In genomic region chr16:67664871-67665270, GRCh38 we compare ENCODE assay signal across 24 cellular contexts. TPM values are rescaled to one million over a fixed set of nuclear protein-coding genes. Genes with fewer than 3 reads are reported as not detected.
DNase-seq lines count a peak whose midpoint lies in the region; TF ChIP-seq lines count a peak whose summit lies in the region.
"Had no signal": no experiment of that assay in that cellular context is flagged by ENCODE, and none has a peak within 500 bp of the region (broad histone marks: within the 10 kb centered on the region; RNA-seq: fewer than 3 reads in every experiment).

No MANE protein-coding gene starts in this region.

- H3K27me3 Mint-ChIP-seq in activated CD4-positive, alpha-beta memory T cell treated with anti-CD3 and anti-CD28 coated beads, Interleukin-2, amount 10 ng/mL, durations not matched to agents 7 days and 5 days, result no peaks in the 10 kb centered on the region
- no peaks in the 10 kb centered on the region for H3K27me3 Mint-ChIP-seq in activated CD4-positive, alpha-beta memory T cell treated with anti-CD3 and anti-CD28 coated beads for 36 hours
- peaks cover 4% of the 10 kb centered on the region for H3K27me3 Mint-ChIP-seq in H9 (ENCODE audit: low read depth)
- peaks cover 23% of the 10 kb centered on the region for H3K27me3 Mint-ChIP-seq in endothelial cell (ENCODE audit: unreplicated experiment)
- no peaks in the 10 kb centered on the region for H3K27me3 Mint-ChIP-seq in progenitor cell of endocrine pancreas

- no peak overlapping the region for H2BK120ac ChIP-seq in H9 (ENCODE audit: low read depth, low read length, poor library complexity, severe bottlenecking)

- no peak overlapping the region for H3K56ac ChIP-seq in H9 (ENCODE audit: insufficient read length, low read depth, low read length)

- H4K8ac ChIP-seq in H9 (replicated peaks; ENCODE audit: insufficient read length, low read depth, low read length), result no peak overlapping the region

- TF ChIP-seq CTCF in H9 (conservative IDR thresholded peaks at IDR 0.05) (no peak), endothelial cell (IDR thresholded peaks at IDR 0.05; ENCODE audit: unreplicated experiment) (no peak), progenitor cell of endocrine pancreas (IDR thresholded peaks at IDR 0.05; ENCODE audit: unreplicated experiment) (no peak)

- H4K91ac ChIP-seq in H9 (ENCODE audit: insufficient read length, low read depth, low read length), result no peak overlapping the region

- no peak overlapping the region for H2AFZ ChIP-seq in H9 (ENCODE audit: low read length)

- H3T11ph ChIP-seq in H9 (ENCODE audit: low read length), result no peak overlapping the region

- POLR2A ChIA-PET in activated CD4-positive, alpha-beta memory T cell treated with anti-CD3 and anti-CD28 coated beads, Interleukin-2, amount 10 ng/mL, durations not matched to agents 7 days and 5 days (lab: Charles Lee), result interaction anchor here (0.8 to 3.7 kb wide), 3 partner anchors 19 to 190 kb away, joined by 3 to 15 read pairs (median 12); partner anchors contain the start of genes CARMIL2 and CTCF
- POLR2A ChIA-PET in activated CD4-positive, alpha-beta memory T cell treated with anti-CD3 and anti-CD28 coated beads for 36 hours (lab: Charles Lee), result interaction anchor here (1.4 kb wide), 1 partner anchor 142 kb away, joined by 4 read pairs; the partner anchor contains the start of genes RANBP10 and TSNAXIP1

- H3K23me2 ChIP-seq in H9 (ENCODE audit: insufficient read length, low read depth, low read length, poor library complexity, severe bottlenecking), result peaks cover 11% of the 10 kb centered on the region

- H3K27ac Mint-ChIP-seq in activated CD4-positive, alpha-beta memory T cell treated with anti-CD3 and anti-CD28 coated beads, Interleukin-2, amount 10 ng/mL, durations not matched to agents 7 days and 5 days, result no peak overlapping the region
- no peak overlapping the region for H3K27ac Mint-ChIP-seq in activated CD4-positive, alpha-beta memory T cell treated with anti-CD3 and anti-CD28 coated beads for 36 hours
- no peak overlapping the region for H3K27ac Mint-ChIP-seq in H9
- H3K27ac Mint-ChIP-seq in endothelial cell (ENCODE audit: unreplicated experiment), result peak overlapping the region; percentile 64
- H3K27ac Mint-ChIP-seq in progenitor cell of endocrine pancreas, result no peak overlapping the region

- H4K5ac ChIP-seq in H9 (ENCODE audit: insufficient read length, low read depth, low read length), result no peak overlapping the region

- H3K27me3 ChIP-seq in H9 (ENCODE audit: insufficient read depth, low read length), result no peaks in the 10 kb centered on the region
- H3K27me3 ChIP-seq: gastroesophageal sphincter had no signal

- H3K79me1 ChIP-seq in H9 (ENCODE audit: insufficient read depth, low read depth, low read length, poor library complexity, severe bottlenecking), result no peaks in the 10 kb centered on the region

- CTCF ChIA-PET in activated CD4-positive, alpha-beta memory T cell treated with anti-CD3 and anti-CD28 coated beads, Interleukin-2, amount 10 ng/mL, durations not matched to agents 7 days and 5 days (lab: Charles Lee), result interaction anchor here (1.6 to 16.7 kb wide), 5 partner anchors 21 to 152 kb away, joined by 3 to 179 read pairs (median 8); partner anchors contain the start of gene CARMIL2
- CTCF ChIA-PET in activated CD4-positive, alpha-beta memory T cell treated with anti-CD3 and anti-CD28 coated beads for 36 hours (lab: Charles Lee), result interaction anchor here (0.8 to 7.8 kb wide), 8 partner anchors 13 to 152 kb away, joined by 3 to 91 read pairs (median 12); partner anchors contain the start of genes CARMIL2, CTCF and GFOD2

- H3K4me1 Mint-ChIP-seq in activated CD4-positive, alpha-beta memory T cell treated with anti-CD3 and anti-CD28 coated beads, Interleukin-2, amount 10 ng/mL, durations not matched to agents 7 days and 5 days, result peaks cover 35% of the 10 kb centered on the region
- peaks cover 24% of the 10 kb centered on the region for H3K4me1 Mint-ChIP-seq in activated CD4-positive, alpha-beta memory T cell treated with anti-CD3 and anti-CD28 coated beads for 36 hours (ENCODE audit: low read depth)
- H3K4me1 Mint-ChIP-seq in H9 (peaks cover 9 to 30% of the 10 kb centered on the region in 2 experiments; a peak in 3 of 4 replicates), endothelial cell (ENCODE audit: unreplicated experiment) (peaks cover 9% of the 10 kb centered on the region), progenitor cell of endocrine pancreas (ENCODE audit: low read depth) (peaks cover 8% of the 10 kb centered on the region)

- H3K4me3 Mint-ChIP-seq in activated CD4-positive, alpha-beta memory T cell treated with anti-CD3 and anti-CD28 coated beads, Interleukin-2, amount 10 ng/mL, durations not matched to agents 7 days and 5 days, result peak overlapping the region; percentile 4
- H3K4me3 Mint-ChIP-seq in activated CD4-positive, alpha-beta memory T cell treated with anti-CD3 and anti-CD28 coated beads for 36 hours, result no peak overlapping the region
- H3K4me3 Mint-ChIP-seq in H9 (peak overlapping the region; percentile 38 to 54; a peak in 3 of 5 replicates), endothelial cell (ENCODE audit: unreplicated experiment) (peak overlapping the region; percentile 77), progenitor cell of endocrine pancreas (ENCODE audit: low read depth) (peak overlapping the region; percentile 44)

- no peaks in the 10 kb centered on the region for H3K9me3 Mint-ChIP-seq in activated CD4-positive, alpha-beta memory T cell treated with anti-CD3 and anti-CD28 coated beads, Interleukin-2, amount 10 ng/mL, durations not matched to agents 7 days and 5 days
- no peaks in the 10 kb centered on the region for H3K9me3 Mint-ChIP-seq in activated CD4-positive, alpha-beta memory T cell treated with anti-CD3 and anti-CD28 coated beads for 36 hours
- H3K9me3 Mint-ChIP-seq in H9 (no peaks in the 10 kb centered on the region), endothelial cell (ENCODE audit: unreplicated experiment) (no peaks in the 10 kb centered on the region), progenitor cell of endocrine pancreas (ENCODE audit: low read depth) (no peaks in the 10 kb centered on the region)

- H3K9me3 ChIP-seq in H9 (ENCODE audit: control insufficient read depth, low read depth, low read length), result no peaks in the 10 kb centered on the region
- H3K9me3 ChIP-seq: A549, gastroesophageal sphincter had no signal

- H3K14ac ChIP-seq in H9 (ENCODE audit: insufficient read depth, low read length), result no peak overlapping the region

- no peaks in the 10 kb centered on the region for H3K4me1 ChIP-seq in H9 (ENCODE audit: insufficient read depth, low read length)

- H2AK5ac ChIP-seq in H9 (ENCODE audit: insufficient read length, low read length), result no peak overlapping the region

- H2BK20ac ChIP-seq in H9 (ENCODE audit: low read depth, low read length, poor library complexity, severe bottlenecking), result no peak overlapping the region

- H3K4me2 ChIP-seq in H9 (ENCODE audit: insufficient read depth, insufficient read length, low read length), result no peak overlapping the region

- intact Hi-C loops in activated CD4-positive, alpha-beta memory T cell treated with anti-CD3 and anti-CD28 coated beads for 36 hours (cut with micrococcal nuclease), result loop anchor here (5.0 to 10.0 kb wide), 5 partner anchors 118 to 1670 kb away; partner anchors contain the start of genes CENPT, COG8, FHOD1 and NIP7

- H3K27ac ChIP-seq in H9 (ENCODE audit: insufficient read length, low read depth, low read length), result no peak overlapping the region
- H3K27ac ChIP-seq: A549, coronary artery, KMS-11 had no signal

- no peak overlapping the region for H3K18ac ChIP-seq in H9 (ENCODE audit: insufficient read length, low read depth, low read length)

- H3K9ac ChIP-seq in H9 (ENCODE audit: extremely low read depth, insufficient read length, low read length), result no peak overlapping the region
- H3K9ac ChIP-seq: KMS-11 had no signal

- no peak overlapping the region for H2BK12ac ChIP-seq in H9 (ENCODE audit: insufficient read length, low read depth, low read length)

- no peaks in the 10 kb centered on the region for H3K36me3 Mint-ChIP-seq in activated CD4-positive, alpha-beta memory T cell treated with anti-CD3 and anti-CD28 coated beads, Interleukin-2, amount 10 ng/mL, durations not matched to agents 7 days and 5 days (ENCODE audit: low read depth)
- H3K36me3 Mint-ChIP-seq in activated CD4-positive, alpha-beta memory T cell treated with anti-CD3 and anti-CD28 coated beads for 36 hours, result peaks cover 7% of the 10 kb centered on the region
- H3K36me3 Mint-ChIP-seq in H9 (ENCODE audit: insufficient read depth in 1 of 3, low read depth in 3 of 3), result peaks cover 3 to 11% (median 8%) of the 10 kb centered on the region in 3 experiments; a peak in 5 of 7 replicates
- H3K36me3 Mint-ChIP-seq in endothelial cell (ENCODE audit: low read depth, unreplicated experiment), result peaks cover 11% of the 10 kb centered on the region
- H3K36me3 Mint-ChIP-seq in progenitor cell of endocrine pancreas (ENCODE audit: insufficient read depth), result peaks cover 4% of the 10 kb centered on the region

- no peak for DNase-seq in activated CD4-positive, alpha-beta memory T cell treated with anti-CD3 and anti-CD28 coated beads, Interleukin-2, amount 10 ng/mL, durations not matched to agents 7 days and 5 days
- DNase-seq in activated CD4-positive, alpha-beta memory T cell treated with anti-CD3 and anti-CD28 coated beads for 36 hours, result no peak
- DNase-seq in H9 (no peak), endothelial cell (ENCODE audit: low spot score) (no peak), progenitor cell of endocrine pancreas (ENCODE audit: low spot score, unreplicated experiment) (no peak), NCI-H1694 (lab: John Stamatoyannopoulos, UW) (no peak), NCI-H1930 (lab: John Stamatoyannopoulos, UW) (no peak)
- DNase-seq in stimulated activated CD4-positive, alpha-beta T cell treated with anti-CD3 and anti-CD28 coated beads, Interleukin-4, amount 100 ng/mL, for 4 hours, result no peak
- DNase-seq: activated CD4-positive, alpha-beta T cell treated with anti-CD3 and anti-CD28 coated beads for 48 hours; activated CD8-positive, alpha-beta memory T cell treated with anti-CD3 and anti-CD28 coated beads, Interleukin-2, amount 50 U/mL, for 4 hours; activated effector memory CD4-positive, alpha-beta T cell treated with Interleukin-2 at 50 U/mL for 16 hours; amniotic stem cell; Calu3; islet precursor cell; NCI-H1436 treated with DMSO at 0.1 percent for 48 hours; NCI-H510A treated with DMSO at 0.1 percent for 48 hours; NK-92 treated with Interleukin-12 subunit alpha and Interleukin-12 subunit beta, amount 100 ng/mL, for 24 hours; SHP77 treated with DMSO at 0.1 percent for 48 hours; trophoblast cell had no signal

- H2BK5ac ChIP-seq in H9 (ENCODE audit: insufficient read length, low read length), result no peak overlapping the region

- WGBS in H9 (ENCODE audit: extremely low coverage, insufficient read length, low lambda C conversion rate), result no CpG with 5 or more reads among the region's 7 CpGs

- no peak overlapping the region for H2BK15ac ChIP-seq in H9 (ENCODE audit: low read depth, low read length)

- H3K23ac ChIP-seq in H9 (ENCODE audit: insufficient read length, low read depth, low read length), result no peak overlapping the region

- no peak overlapping the region for H3K4ac ChIP-seq in H9 (ENCODE audit: low read depth, low read length)

- H4K20me1 ChIP-seq in H9 (ENCODE audit: control insufficient read depth, insufficient read depth, insufficient read length), result no peaks in the 10 kb centered on the region

- no peaks in the 10 kb centered on the region for H3K79me2 ChIP-seq in H9 (ENCODE audit: insufficient read depth, low read length)

RNA-seq across cellular contexts. Expression of gene ENKD1, which starts 1.7 kb away (rescaled TPM):
- 1 to 10 TPM; 7.4 to 8.1 TPM for total RNA-seq in activated CD4-positive, alpha-beta memory T cell treated with anti-CD3 and anti-CD28 coated beads, Interleukin-2, amount 10 ng/mL, durations not matched to agents 7 days and 5 days
- 10 to 100 TPM in 1 of 2 experiments, 1 to 10 TPM in 1; 9.3 to 10.1 TPM for total RNA-seq in activated CD4-positive, alpha-beta memory T cell treated with anti-CD3 and anti-CD28 coated beads for 36 hours
- total RNA-seq in H9 (2021), result 7.9 and 9.5 TPM in 2 replicates
- 9.9 TPM for total RNA-seq in endothelial cell (ENCODE audit: unreplicated experiment)
- total RNA-seq in progenitor cell of endocrine pancreas, result 25.1 and 26.1 TPM in 2 replicates

RNA-seq across cellular contexts. Expression of gene C16orf86, which starts 1.7 kb away (rescaled TPM):
- total RNA-seq in activated CD4-positive, alpha-beta memory T cell treated with anti-CD3 and anti-CD28 coated beads, Interleukin-2, amount 10 ng/mL, durations not matched to agents 7 days and 5 days, result 1 to 10 TPM; 2.9 to 4.3 TPM
- 1 to 10 TPM; 2.2 to 2.5 TPM for total RNA-seq in activated CD4-positive, alpha-beta memory T cell treated with anti-CD3 and anti-CD28 coated beads for 36 hours
- 0.75 and 1.5 TPM in 2 replicates for total RNA-seq in H9 (2021)
- total RNA-seq in endothelial cell (ENCODE audit: unreplicated experiment), result 1.8 TPM
- 2.5 and 2.6 TPM in 2 replicates for total RNA-seq in progenitor cell of endocrine pancreas

RNA-seq across cellular contexts. Expression of gene PARD6A, which starts 4.1 kb away (rescaled TPM):
- total RNA-seq in activated CD4-positive, alpha-beta memory T cell treated with anti-CD3 and anti-CD28 coated beads, Interleukin-2, amount 10 ng/mL, durations not matched to agents 7 days and 5 days, result 10 to 100 TPM; 12.2 to 14.0 TPM
- total RNA-seq in activated CD4-positive, alpha-beta memory T cell treated with anti-CD3 and anti-CD28 coated beads for 36 hours, result 10 to 100 TPM; 11.2 to 11.5 TPM
- total RNA-seq in H9 (2021), result 10.8 and 11.2 TPM in 2 replicates
- 1.2 TPM for total RNA-seq in endothelial cell (ENCODE audit: unreplicated experiment)
- total RNA-seq in progenitor cell of endocrine pancreas, result 5.6 and 6.4 TPM in 2 replicates

RNA-seq across cellular contexts. Expression of gene ACD, which starts 4.8 kb away (rescaled TPM):
- total RNA-seq in activated CD4-positive, alpha-beta memory T cell treated with anti-CD3 and anti-CD28 coated beads, Interleukin-2, amount 10 ng/mL, durations not matched to agents 7 days and 5 days, result 10 to 100 TPM; 43.5 to 44.1 TPM
- 10 to 100 TPM; 63.0 to 63.9 TPM for total RNA-seq in activated CD4-positive, alpha-beta memory T cell treated with anti-CD3 and anti-CD28 coated beads for 36 hours
- total RNA-seq in H9 (2021) (34.1 and 38.2 TPM in 2 replicates), endothelial cell (ENCODE audit: unreplicated experiment) (27.1 TPM), progenitor cell of endocrine pancreas (32.7 and 34.7 TPM in 2 replicates)

RNA-seq across cellular contexts. Expression of gene CARMIL2, which starts 19.9 kb away (rescaled TPM):
- 100 to 1,000 TPM; 132 to 142 TPM for total RNA-seq in activated CD4-positive, alpha-beta memory T cell treated with anti-CD3 and anti-CD28 coated beads, Interleukin-2, amount 10 ng/mL, durations not matched to agents 7 days and 5 days
- 100 to 1,000 TPM; 136 to 151 TPM for total RNA-seq in activated CD4-positive, alpha-beta memory T cell treated with anti-CD3 and anti-CD28 coated beads for 36 hours
- 57.7 and 58.5 TPM in 2 replicates for total RNA-seq in H9 (2021)
- 3.6 TPM for total RNA-seq in endothelial cell (ENCODE audit: unreplicated experiment)
- 11.8 and 14.2 TPM in 2 replicates for total RNA-seq in progenitor cell of endocrine pancreas
- total RNA-seq: skeletal muscle tissue had no signal
